In the genomic region with DNA sequence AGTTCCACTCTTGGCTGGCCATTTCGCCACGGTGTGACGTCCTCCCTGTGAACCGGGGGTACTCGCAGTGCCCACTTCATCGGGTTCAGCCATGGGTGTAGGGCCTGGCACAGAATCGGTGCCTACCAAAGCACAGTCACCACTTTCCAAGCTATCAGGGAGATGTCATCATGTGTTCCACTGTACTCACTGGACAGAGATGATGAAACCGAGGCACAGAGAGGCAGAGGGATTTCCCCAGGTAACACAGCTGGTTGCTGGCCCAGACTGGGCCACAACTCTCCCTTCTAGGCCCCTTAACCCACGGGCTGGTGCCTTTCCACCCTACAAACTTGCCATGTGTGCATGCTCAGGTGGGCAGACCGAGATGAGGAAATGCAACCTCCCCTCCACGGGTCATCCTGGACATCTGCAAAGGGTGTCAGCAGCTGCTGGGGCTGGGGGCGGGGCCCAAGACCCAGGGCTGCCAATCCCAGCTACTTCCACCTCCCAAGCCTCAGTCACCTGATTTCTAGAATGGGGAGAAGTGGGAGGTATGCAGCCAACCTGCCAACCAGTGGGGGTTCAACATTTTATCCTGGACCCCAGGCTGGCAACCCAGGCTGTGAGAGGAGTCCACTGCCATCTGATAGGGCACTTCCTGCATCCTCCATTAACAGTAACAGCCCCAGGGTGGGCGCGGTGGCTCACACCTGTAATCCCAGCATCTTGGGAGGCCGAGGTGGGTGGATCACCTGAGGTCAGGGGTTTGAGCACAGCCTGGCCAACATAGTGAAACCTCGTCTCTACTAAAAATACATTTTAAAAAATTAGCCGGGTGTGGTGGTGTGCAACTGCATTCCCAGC, we compare ENCODE assay signal across 8 cellular contexts. TPM values are rescaled to one million over a fixed set of nuclear protein-coding genes. Genes with fewer than 3 reads are reported as not detected.
DNase-seq lines count a peak whose midpoint lies in the region; ATAC-seq and TF ChIP-seq lines count a peak whose summit lies in the region.

No MANE protein-coding gene starts in this region.

- ATAC-seq in GM21515 (IDR thresholded peaks at IDR 0.05; ENCODE audit: unreplicated experiment), result peak; percentile 39
- peak; percentile 78 to 80 for ATAC-seq in activated naive CD4-positive, alpha-beta T cell treated with anti-CD3 and anti-CD28 coated beads, Interleukin-2, amount 50 U/mL, for 72 hours
- peak; percentile 9 to 29 for ATAC-seq in naive thymus-derived CD8-positive, alpha-beta T cell

- no peak overlapping the region for H3K9ac ChIP-seq in Karpas-422 (ENCODE audit: low read length)

- POLR2A ChIA-PET in naive thymus-derived CD8-positive, alpha-beta T cell (lab: Charles Lee), result interaction anchor here (0.6 to 9.1 kb wide), 13 partner anchors 13 to 138 kb away, joined by 3 to 237 read pairs (median 4); a partner anchor contains a TSS

- H3K27ac ChIP-seq in DOHH2 (ENCODE audit: low read depth, low read length) (peak overlapping the region; percentile 96), Karpas-422 (ENCODE audit: low read length) (no peak overlapping the region)

- H3F3A ChIP-seq in DOHH2 (ENCODE audit: control insufficient read depth, insufficient read depth), result peaks cover 46% of the 10 kb centered on the region

- H3K4me1 ChIP-seq in DOHH2 (ENCODE audit: control insufficient read depth, low read length) (peaks cover 69% of the 10 kb centered on the region), Karpas-422 (ENCODE audit: low read length) (peaks cover 32% of the 10 kb centered on the region)

- no peaks in the 10 kb centered on the region for H3K9me3 Mint-ChIP-seq in activated naive CD4-positive, alpha-beta T cell treated with anti-CD3 and anti-CD28 coated beads, Interleukin-2, amount 50 U/mL, for 72 hours
- no peaks in the 10 kb centered on the region for H3K9me3 Mint-ChIP-seq in naive thymus-derived CD8-positive, alpha-beta T cell

- H3K9me3 ChIP-seq in DOHH2 (ENCODE audit: control insufficient read depth, insufficient read depth, low read length) (no peaks in the 10 kb centered on the region), Karpas-422 (ENCODE audit: low read length) (no peaks in the 10 kb centered on the region)

- H3K27ac Mint-ChIP-seq in activated naive CD4-positive, alpha-beta T cell treated with anti-CD3 and anti-CD28 coated beads, Interleukin-2, amount 50 U/mL, for 72 hours, result peak overlapping the region; percentile 93 to 98
- H3K27ac Mint-ChIP-seq in naive thymus-derived CD8-positive, alpha-beta T cell, result peak overlapping the region; percentile 71 to 99 (median 96)

- H2AFZ ChIP-seq in Karpas-422 (ENCODE audit: low read length), result no peak overlapping the region

- peak overlapping the region; percentile 95 for H3K4me3 ChIP-seq in DOHH2 (ENCODE audit: low read length)
- no peak overlapping the region for H3K4me3 ChIP-seq in Karpas-422 (ENCODE audit: low read length)

- peaks cover 19 to 22% of the 10 kb centered on the region in 2 donors for H3K36me3 Mint-ChIP-seq in activated naive CD4-positive, alpha-beta T cell treated with anti-CD3 and anti-CD28 coated beads, Interleukin-2, amount 50 U/mL, for 72 hours
- H3K36me3 Mint-ChIP-seq in naive thymus-derived CD8-positive, alpha-beta T cell, result peaks cover 0 to 7% (median 5%) of the 10 kb centered on the region in 3 donors

- no peak for TF ChIP-seq CTCF in DOHH2 (IDR thresholded peaks at IDR 0.05; ENCODE audit: low read depth, low read length, poor library complexity, severe bottlenecking)

- no peaks in the 10 kb centered on the region for H4K20me1 ChIP-seq in DOHH2 (ENCODE audit: control insufficient read depth, insufficient read depth, low read depth, low read length)
- H4K20me1 ChIP-seq in Karpas-422 (ENCODE audit: insufficient read depth, low read depth, low read length), result no peaks in the 10 kb centered on the region

- no peaks in the 10 kb centered on the region for H3K27me3 ChIP-seq in DOHH2 (ENCODE audit: control insufficient read depth, low read length)
- no peaks in the 10 kb centered on the region for H3K27me3 ChIP-seq in Karpas-422 (ENCODE audit: low read length)

- H3K36me3 ChIP-seq in DOHH2 (ENCODE audit: control insufficient read depth, low read length) (peaks cover 18% of the 10 kb centered on the region), Karpas-422 (ENCODE audit: insufficient read depth, low read length) (no peaks in the 10 kb centered on the region)

- DNase-seq in NOMO-1 treated with DMSO at 0.1 percent for 48 hours (lab: John Stamatoyannopoulos, UW; ENCODE audit: unreplicated experiment), result peak; percentile 72
- peak; percentile 55 to 86 for DNase-seq in activated naive CD4-positive, alpha-beta T cell treated with anti-CD3 and anti-CD28 coated beads, Interleukin-2, amount 50 U/mL, for 72 hours (ENCODE audit: low spot score in 2 of 2)
- no peak for DNase-seq in naive thymus-derived CD8-positive, alpha-beta T cell
- DNase-seq in Karpas-422, result no peak
- DNase-seq in NCI-H524 (lab: John Stamatoyannopoulos, UW), result no peak
- DNase-seq in mucosa of gallbladder (ENCODE audit: low spot score), result no peak

- H3K79me2 ChIP-seq in DOHH2 (ENCODE audit: control insufficient read depth, low read length), result peaks cover 27% of the 10 kb centered on the region
- H3K79me2 ChIP-seq in Karpas-422 (ENCODE audit: low read length), result no peaks in the 10 kb centered on the region

- H3K9me2 ChIP-seq in DOHH2 (replicated peaks; ENCODE audit: control insufficient read depth, low read length) (no peaks in the 10 kb centered on the region), Karpas-422 (replicated peaks; ENCODE audit: insufficient read depth, low read length) (no peaks in the 10 kb centered on the region)

- peak overlapping the region; percentile 90 to 100 (median 98) for H3K4me3 Mint-ChIP-seq in naive thymus-derived CD8-positive, alpha-beta T cell

- no peaks in the 10 kb centered on the region for H3K27me3 Mint-ChIP-seq in naive thymus-derived CD8-positive, alpha-beta T cell

- H3K4me1 Mint-ChIP-seq in naive thymus-derived CD8-positive, alpha-beta T cell, result peaks cover 30 to 79% (median 62%) of the 10 kb centered on the region in 4 donors

- H3K4me2 ChIP-seq in DOHH2 (ENCODE audit: low read length), result peak overlapping the region; percentile 97
- H3K4me2 ChIP-seq in Karpas-422 (ENCODE audit: low read depth, low read length, poor library complexity, severe bottlenecking), result no peak overlapping the region

RNA-seq across cellular contexts. Expression of a gene that starts 0.9 kb away (rescaled TPM):
- total RNA-seq in activated naive CD4-positive, alpha-beta T cell treated with anti-CD3 and anti-CD28 coated beads, Interleukin-2, amount 50 U/mL, for 72 hours, result 10 to 100 TPM; 39.3 to 39.5 TPM
- 10 to 100 TPM; 42.8 to 45.1 TPM for total RNA-seq in naive thymus-derived CD8-positive, alpha-beta T cell
- 10 to 100 TPM; 13.8 to 50.8 (median 23.5) TPM for polyA plus RNA-seq in naive thymus-derived CD8-positive, alpha-beta T cell
- 0.61 TPM in 1 of 2 replicates, not detected in the other for total RNA-seq in Karpas-422 (2014; rRNA removed; shearing (Covaris generic); ENCODE audit: low replicate concordance)
- total RNA-seq in mucosa of gallbladder, result 9.1 TPM

RNA-seq across cellular contexts. Expression of a gene that starts 6.5 kb away (rescaled TPM):
- 10 to 100 TPM; 74.8 to 89.3 TPM for total RNA-seq in activated naive CD4-positive, alpha-beta T cell treated with anti-CD3 and anti-CD28 coated beads, Interleukin-2, amount 50 U/mL, for 72 hours
- 100 to 1,000 TPM; 142 to 147 TPM for total RNA-seq in naive thymus-derived CD8-positive, alpha-beta T cell
- polyA plus RNA-seq in naive thymus-derived CD8-positive, alpha-beta T cell, result 10 to 100 TPM; 28.3 to 62.9 (median 38.9) TPM
- 23.9 and 30.7 TPM in 2 replicates for total RNA-seq in Karpas-422 (2014; rRNA removed; shearing (Covaris generic); ENCODE audit: low replicate concordance)
- total RNA-seq in mucosa of gallbladder, result 92.7 TPM

RNA-seq across cellular contexts. Expression of a gene that starts 23.3 kb away (rescaled TPM):
- 10 to 100 TPM; 64.8 to 73.8 TPM for total RNA-seq in activated naive CD4-positive, alpha-beta T cell treated with anti-CD3 and anti-CD28 coated beads, Interleukin-2, amount 50 U/mL, for 72 hours
- total RNA-seq in naive thymus-derived CD8-positive, alpha-beta T cell, result 100 to 1,000 TPM; 155 to 158 TPM
- 10 to 100 TPM; 51.7 to 54.8 (median 53.4) TPM for polyA plus RNA-seq in naive thymus-derived CD8-positive, alpha-beta T cell
- 41.9 and 102 TPM in 2 replicates for total RNA-seq in Karpas-422 (2014; rRNA removed; shearing (Covaris generic); ENCODE audit: low replicate concordance)
- total RNA-seq in mucosa of gallbladder, result 74.7 TPM

RNA-seq across cellular contexts. Expression of a gene that starts 44.3 kb away (rescaled TPM):
- 10 to 100 TPM; 10.9 to 17.1 TPM for total RNA-seq in activated naive CD4-positive, alpha-beta T cell treated with anti-CD3 and anti-CD28 coated beads, Interleukin-2, amount 50 U/mL, for 72 hours
- 10 to 100 TPM in 1 of 2 experiments, 1 to 10 TPM in 1; 9.8 to 13.9 TPM for total RNA-seq in naive thymus-derived CD8-positive, alpha-beta T cell
- polyA plus RNA-seq in naive thymus-derived CD8-positive, alpha-beta T cell, result 10 to 100 TPM; 18.1 to 24.7 (median 23.5) TPM
- 10.7 and 12.7 TPM in 2 replicates for total RNA-seq in Karpas-422 (2014; rRNA removed; shearing (Covaris generic); ENCODE audit: low replicate concordance)
- total RNA-seq in mucosa of gallbladder, result 21.7 TPM

Comparison
In these comparisons a context has a peak if more than half of its experiments do, and no peak if none do; other contexts are left out.
1. ATAC-seq: peak in every context shown above with its lines; median percentile 79 in activated naive CD4-positive, alpha-beta T cell treated with anti-CD3 and anti-CD28 coated beads, Interleukin-2, amount 50 U/mL, for 72 hours; 39 in GM21515; 19 in naive thymus-derived CD8-positive, alpha-beta T cell.
2. DNase-seq: peak in NOMO-1 treated with DMSO at 0.1 percent for 48 hours (single experiment) and activated naive CD4-positive, alpha-beta T cell treated with anti-CD3 and anti-CD28 coated beads, Interleukin-2, amount 50 U/mL, for 72 hours (2 of 2); none in naive thymus-derived CD8-positive, alpha-beta T cell (0 of 10), Karpas-422 (single experiment), NCI-H524 (0 of 2) and mucosa of gallbladder (single experiment).